Comparison of ENCODE assay signal across 18 cellular contexts in genomic region chr2:18410543-18410942, GRCh38.
DNase-seq lines count a peak whose midpoint lies in the region; ATAC-seq and TF ChIP-seq lines count a peak whose summit lies in the region.
"Had no signal": no experiment of that assay in that cellular context is flagged by ENCODE, and none has a peak within 500 bp of the region (broad histone marks: within the 10 kb centered on the region; RNA-seq: fewer than 3 reads in every experiment).

No MANE protein-coding gene starts in this region.

- H3K9me3 ChIP-seq in cardiac muscle cell (ENCODE audit: low read depth) (no peaks in the 10 kb centered on the region), heart right ventricle (peaks cover 0 to 7% (median 0%) of the 10 kb centered on the region in 11 donors), PC-3 (ENCODE audit: low read length) (no peaks in the 10 kb centered on the region), ascending aorta (no peaks in the 10 kb centered on the region), tibial artery (no peaks in the 10 kb centered on the region)
- H3K9me3 ChIP-seq: BE2C had no signal

- TF ChIP-seq CTCF in cardiac muscle cell (IDR thresholded peaks at IDR 0.05; ENCODE audit: low read depth, low read length) (peak; percentile 19), heart right ventricle (IDR thresholded peaks at IDR 0.05) (no peak), PC-3 (conservative IDR thresholded peaks at IDR 0.05; ENCODE audit: low read depth, low read length) (peak; percentile 40; the same call in 1 of the 2 replicates), fibroblast of pulmonary artery (IDR thresholded peaks at IDR 0.05; ENCODE audit: low read length, missing control alignments) (peak; percentile 10), retinal pigment epithelial cell (conservative IDR thresholded peaks at IDR 0.05; ENCODE audit: low read depth, low read length) (peak; percentile 17), ascending aorta (IDR thresholded peaks at IDR 0.05) (no peak), tibial artery (IDR thresholded peaks at IDR 0.05) (no peak)

- ATAC-seq in heart right ventricle (no peak), PC-3 (no peak)

- no peaks in the 10 kb centered on the region for H4K20me1 ChIP-seq in PC-3 (ENCODE audit: low read length)

- H3K36me3 ChIP-seq in cardiac muscle cell (no peaks in the 10 kb centered on the region), heart right ventricle (no peaks in the 10 kb centered on the region), PC-3 (ENCODE audit: low read depth, low read length) (no peaks in the 10 kb centered on the region), ascending aorta (no peaks in the 10 kb centered on the region), tibial artery (no peaks in the 10 kb centered on the region)
- H3K36me3 ChIP-seq: BE2C had no signal

- no peaks in the 10 kb centered on the region for H3K79me2 ChIP-seq in PC-3 (ENCODE audit: low read length)

- H3K4me2 ChIP-seq in PC-3 (ENCODE audit: low read length), result no peak overlapping the region
- H3K4me2 ChIP-seq: KMS-11 had no signal

- no peaks in the 10 kb centered on the region for H3K9me2 ChIP-seq in PC-3 (replicated peaks; ENCODE audit: low read length)

- H3K4me3 ChIP-seq in cardiac muscle cell (no peak overlapping the region), heart right ventricle (no peak overlapping the region), PC-3 (ENCODE audit: low read length) (no peak overlapping the region), fibroblast of pulmonary artery (replicated peaks; ENCODE audit: low read depth, low read length) (no peak overlapping the region), retinal pigment epithelial cell (ENCODE audit: low read length) (no peak overlapping the region), ascending aorta (no peak overlapping the region), tibial artery (no peak overlapping the region)

- no peak overlapping the region for H2AFZ ChIP-seq in PC-3 (ENCODE audit: low read length)

- POLR2A ChIA-PET in PC-3 (lab: Charles Lee; ENCODE audit: unreplicated experiment), result no interaction called here

- intact Hi-C loops in heart right ventricle (cut with DNase I), result no loop called here
- intact Hi-C loops in PC-3 (cut with micrococcal nuclease), result no loop called here
- intact Hi-C loops in ascending aorta (cut with DNase I), result no loop called here
- intact Hi-C loops in tibial artery (cut with DNase I; ENCODE audit: low total_unique reads), result no loop called here

- H3K9ac ChIP-seq in PC-3 (ENCODE audit: low read length), result no peak overlapping the region
- H3K9ac ChIP-seq: KMS-11 had no signal

- 86% methylated on average over 1 of the region's 1 CpG for WGBS in heart right ventricle, 2 donors

- H3K27me3 ChIP-seq in cardiac muscle cell (no peaks in the 10 kb centered on the region), heart right ventricle (no peaks in the 10 kb centered on the region), PC-3 (ENCODE audit: low read length) (no peaks in the 10 kb centered on the region), ascending aorta (no peaks in the 10 kb centered on the region), tibial artery (no peaks in the 10 kb centered on the region)
- H3K27me3 ChIP-seq: BE2C had no signal

- H3K27ac ChIP-seq in cardiac muscle cell (no peak overlapping the region), heart right ventricle (no peak overlapping the region), PC-3 (ENCODE audit: low read length) (no peak overlapping the region), ascending aorta (no peak overlapping the region), tibial artery (no peak overlapping the region)
- H3K27ac ChIP-seq: KMS-11 had no signal

- CTCF ChIA-PET in PC-3 (lab: Charles Lee), result no interaction called here

- DNase-seq in cardiac muscle cell (ENCODE audit: low read depth in 1 of 2, low spot score in 1 of 2) (no peak), heart right ventricle (no peak), PC-3 (peak; percentile 16), fibroblast of pulmonary artery (ENCODE audit: low read depth) (no peak), retinal pigment epithelial cell (ENCODE audit: low read depth) (no peak), ascending aorta (ENCODE audit: low spot score in 2 of 2) (no peak), tibial artery (no peak), NCI-H2029 (lab: John Stamatoyannopoulos, UW) (no peak)
- DNase-seq: BE2C, DMS79 treated with DMSO at 0.1 percent for 48 hours, NCI-H1092 treated with DMSO at 0.1 percent for 48 hours, NCI-H1436 treated with DMSO at 0.1 percent for 48 hours, NCI-H2029 treated with DMSO at 0.1 percent for 48 hours, NCI-H226, NCI-H510A treated with DMSO at 0.1 percent for 48 hours, NCI-H774, Right ventricle myocardium superior had no signal

- H3F3A ChIP-seq in PC-3 (ENCODE audit: low read length, unreplicated experiment), result no peaks in the 10 kb centered on the region

- H3K4me1 ChIP-seq in cardiac muscle cell (ENCODE audit: low read depth) (peaks cover 4% of the 10 kb centered on the region), heart right ventricle (no peaks in the 10 kb centered on the region), PC-3 (ENCODE audit: insufficient read depth, low read length) (peaks cover 18% of the 10 kb centered on the region), ascending aorta (peaks cover 0 to 4% of the 10 kb centered on the region in 2 donors), tibial artery (peaks cover 0 to 7% (median 3%) of the 10 kb centered on the region in 4 donors)
- H3K4me1 ChIP-seq: BE2C had no signal

- no TSS peak for BruUV-seq in PC-3 (replicated peaks; lab: Mats Ljungman, UMichigan)

Comparison
In these comparisons a context has a peak if more than half of its experiments do, and no peak if none do; other contexts are left out.
1. CTCF ChIP-seq: peak in cardiac muscle cell (single experiment), PC-3 (single experiment), fibroblast of pulmonary artery (single experiment) and retinal pigment epithelial cell (single experiment); none in heart right ventricle (0 of 9), ascending aorta (0 of 3) and tibial artery (0 of 2).